In the genomic region with DNA sequence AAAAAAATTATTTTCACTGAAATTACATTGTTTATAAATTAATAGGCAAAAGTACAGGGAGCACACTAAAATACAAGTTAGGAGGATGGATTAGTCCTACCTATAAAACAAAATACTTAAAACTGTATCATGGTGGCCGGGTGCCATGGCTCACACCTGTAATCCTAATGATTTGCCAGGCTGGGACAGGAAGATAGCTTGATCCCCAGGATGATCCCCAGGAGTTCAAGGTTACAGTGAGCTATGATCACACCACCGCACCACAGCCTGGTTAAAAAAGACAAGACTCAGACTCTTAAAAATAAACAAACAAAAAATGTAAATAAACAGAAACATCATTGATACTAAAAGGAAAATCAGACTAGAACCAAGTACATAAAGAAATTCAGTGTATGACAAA, we compare ENCODE assay signal across 29 cellular contexts.
"Had no signal": no experiment of that assay in that cellular context is flagged by ENCODE, and none has a peak within 500 bp of the region (broad histone marks: within the 10 kb centered on the region; RNA-seq: fewer than 3 reads in every experiment).

No MANE protein-coding gene starts in this region.

- H3K4me3 ChIP-seq: gastroesophageal sphincter, hepatocyte, neural progenitor cell, psoas muscle, spleen, testis, transverse colon had no signal

- H2AFZ ChIP-seq: hepatocyte, neural progenitor cell, parathyroid adenoma had no signal

- H3K27me3 Mint-ChIP-seq: activated CD4-positive, alpha-beta memory T cell treated with anti-CD3 and anti-CD28 coated beads, Interleukin-2, amount 10 ng/mL, durations not matched to agents 7 days and 5 days; activated CD4-positive, alpha-beta T cell treated with anti-CD3 and anti-CD28 coated beads, Interleukin-2, amount 10 ng/mL, durations not matched to agents 24 days and 14 days; activated naive CD4-positive, alpha-beta T cell treated with anti-CD3 and anti-CD28 coated beads, Interleukin-2, amount 50 U/mL, for 24 hours; activated naive CD8-positive, alpha-beta T cell treated with anti-CD3 and anti-CD28 coated beads, Interleukin-2, amount 50 U/mL, for 24 hours; activated T-cell treated with anti-CD3 and anti-CD28 coated beads, Interleukin-2, amount 50 U/mL, for 24 hours; activated T-helper 17 cell treated with anti-CD3 and anti-CD28 coated beads, Interleukin-2, amount 50 U/mL, for 72 hours; effector memory CD8-positive, alpha-beta T cell; naive thymus-derived CD4-positive, alpha-beta T cell had no signal

- H3K4me2 ChIP-seq: hepatocyte, neural progenitor cell had no signal

- H3K27me3 ChIP-seq: gastroesophageal sphincter, hepatocyte, neural progenitor cell, spleen, testis, transverse colon had no signal

- H3K9me3 ChIP-seq: gastroesophageal sphincter, psoas muscle, spleen, testis, transverse colon had no signal

- H3K4me3 Mint-ChIP-seq: activated CD4-positive, alpha-beta memory T cell treated with anti-CD3 and anti-CD28 coated beads, Interleukin-2, amount 10 ng/mL, durations not matched to agents 7 days and 5 days; activated CD4-positive, alpha-beta T cell treated with anti-CD3 and anti-CD28 coated beads, Interleukin-2, amount 10 ng/mL, durations not matched to agents 24 days and 14 days; activated naive CD4-positive, alpha-beta T cell treated with anti-CD3 and anti-CD28 coated beads, Interleukin-2, amount 50 U/mL, for 24 hours; activated naive CD8-positive, alpha-beta T cell treated with anti-CD3 and anti-CD28 coated beads, Interleukin-2, amount 50 U/mL, for 24 hours; activated T-cell treated with anti-CD3 and anti-CD28 coated beads, Interleukin-2, amount 50 U/mL, for 24 hours; activated T-helper 17 cell treated with anti-CD3 and anti-CD28 coated beads, Interleukin-2, amount 50 U/mL, for 72 hours; effector memory CD8-positive, alpha-beta T cell; neural progenitor cell had no signal

- H3K9me3 Mint-ChIP-seq: activated CD4-positive, alpha-beta memory T cell treated with anti-CD3 and anti-CD28 coated beads, Interleukin-2, amount 10 ng/mL, durations not matched to agents 7 days and 5 days; activated CD4-positive, alpha-beta T cell treated with anti-CD3 and anti-CD28 coated beads, Interleukin-2, amount 10 ng/mL, durations not matched to agents 24 days and 14 days; activated naive CD4-positive, alpha-beta T cell treated with anti-CD3 and anti-CD28 coated beads, Interleukin-2, amount 50 U/mL, for 24 hours; activated naive CD8-positive, alpha-beta T cell treated with anti-CD3 and anti-CD28 coated beads, Interleukin-2, amount 50 U/mL, for 24 hours; activated T-cell treated with anti-CD3 and anti-CD28 coated beads, Interleukin-2, amount 50 U/mL, for 24 hours; activated T-helper 17 cell treated with anti-CD3 and anti-CD28 coated beads, Interleukin-2, amount 50 U/mL, for 72 hours; effector memory CD8-positive, alpha-beta T cell; naive thymus-derived CD4-positive, alpha-beta T cell; neural progenitor cell had no signal

- DNase-seq: activated CD4-positive, alpha-beta memory T cell treated with anti-CD3 and anti-CD28 coated beads, Interleukin-2, amount 10 ng/mL, durations not matched to agents 7 days and 5 days; activated CD4-positive, alpha-beta T cell treated with anti-CD3 and anti-CD28 coated beads, Interleukin-2, amount 10 ng/mL, durations not matched to agents 24 days and 14 days; activated CD8-positive, alpha-beta memory T cell treated with anti-CD3 and anti-CD28 coated beads, Interleukin-2, amount 50 U/mL, for 48 hours; activated gamma-delta T cell treated with Interleukin-2 at 50 U/mL for 16 hours; activated naive CD8-positive, alpha-beta T cell treated with anti-CD3 and anti-CD28 coated beads, Interleukin-2, amount 50 U/mL, for 24 hours; activated T-cell treated with anti-CD3 and anti-CD28 coated beads, Interleukin-2, amount 50 U/mL, for 24 hours; amygdala; caudate nucleus; cortex of kidney; effector memory CD8-positive, alpha-beta T cell; islet precursor cell; left ventricle myocardium superior; naive thymus-derived CD4-positive, alpha-beta T cell; occipital lobe; psoas muscle; spleen; stimulated activated naive CD4-positive, alpha-beta T cell treated with Interleukin-2 at 50 U/mL for 16 hours; T-helper 9 cell; testis; transverse colon; WERI-Rb-1 had no signal

- H3K27ac Mint-ChIP-seq: activated CD4-positive, alpha-beta memory T cell treated with anti-CD3 and anti-CD28 coated beads, Interleukin-2, amount 10 ng/mL, durations not matched to agents 7 days and 5 days; activated CD4-positive, alpha-beta T cell treated with anti-CD3 and anti-CD28 coated beads, Interleukin-2, amount 10 ng/mL, durations not matched to agents 24 days and 14 days; activated naive CD4-positive, alpha-beta T cell treated with anti-CD3 and anti-CD28 coated beads, Interleukin-2, amount 50 U/mL, for 24 hours; activated naive CD8-positive, alpha-beta T cell treated with anti-CD3 and anti-CD28 coated beads, Interleukin-2, amount 50 U/mL, for 24 hours; activated T-helper 17 cell treated with anti-CD3 and anti-CD28 coated beads, Interleukin-2, amount 50 U/mL, for 72 hours; neural progenitor cell had no signal

- H3K4me1 Mint-ChIP-seq: neural progenitor cell had no signal

- H3K9ac ChIP-seq: neural progenitor cell, parathyroid adenoma had no signal

- H3K36me3 ChIP-seq: neural progenitor cell, transverse colon had no signal

- H3K27ac ChIP-seq: hepatocyte, neural progenitor cell, parathyroid adenoma, psoas muscle, testis, transverse colon, WERI-Rb-1 had no signal

- FAIRE-seq: endothelial cell of umbilical vein had no signal

- ATAC-seq: activated CD4-positive, CD25-positive, alpha-beta regulatory T cell treated with anti-CD3 and anti-CD28 coated beads, Interleukin-2, amount 50 U/mL, for 24 hours; activated naive CD8-positive, alpha-beta T cell treated with anti-CD3 and anti-CD28 coated beads, Interleukin-2, amount 50 U/mL, for 24 hours; activated T-helper 17 cell treated with anti-CD3 and anti-CD28 coated beads, Interleukin-2, amount 50 U/mL, for 72 hours; effector memory CD8-positive, alpha-beta T cell; gastroesophageal sphincter; left ventricle myocardium superior; naive thymus-derived CD4-positive, alpha-beta T cell had no signal

- H3K4me1 ChIP-seq: neural progenitor cell, parathyroid adenoma had no signal
